ENCODE assay signal across 17 cellular contexts in the genomic region with DNA sequence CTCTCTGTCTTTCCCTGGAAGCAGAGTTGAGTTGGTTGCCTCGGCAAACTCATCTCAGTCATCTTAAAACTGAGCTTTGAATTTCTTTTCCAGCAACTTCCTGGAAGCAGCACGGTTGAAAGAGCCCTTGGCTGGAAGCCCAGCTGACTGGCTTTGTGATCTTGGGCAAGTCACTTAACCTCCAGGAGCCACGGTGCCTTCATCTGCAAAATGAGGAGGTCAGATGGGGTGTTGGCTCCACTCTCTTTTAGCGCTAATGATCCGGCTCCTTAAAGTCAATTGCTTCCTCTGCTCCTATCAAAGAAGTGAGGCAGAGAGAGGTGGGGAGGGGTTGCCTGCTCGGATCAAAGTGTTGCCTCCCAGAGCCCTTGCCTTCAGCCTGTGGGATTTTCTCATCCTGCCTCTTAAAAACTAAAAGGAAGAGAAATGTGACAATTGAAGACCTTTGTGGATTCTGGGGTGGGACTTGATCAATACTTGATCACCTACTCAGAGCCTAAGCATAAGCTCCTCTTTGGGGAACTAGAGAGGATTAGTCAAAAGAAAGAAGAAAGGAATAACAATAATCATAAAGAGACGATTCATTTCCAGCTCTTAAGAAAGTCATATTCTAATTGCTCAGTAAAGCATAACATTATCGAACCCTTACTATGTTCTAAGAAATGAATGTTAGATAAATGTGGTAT.
A peak's percentile ranks its signal among the peaks of the same experiment; 100 is the strongest.
DNase-seq lines count a peak whose midpoint lies in the region; ATAC-seq and TF ChIP-seq lines count a peak whose summit lies in the region.
"Had no signal": no experiment of that assay in that cellular context is flagged by ENCODE, and none has a peak within 500 bp of the region (broad histone marks: within the 10 kb centered on the region; RNA-seq: fewer than 3 reads in every experiment).

No MANE protein-coding gene starts in this region.

- H3K9me3 ChIP-seq in BE2C: peaks cover 2% of the 10 kb centered on the region; the same call in 1 of the 2 replicates
- no peaks in the 10 kb centered on the region for H3K9me3 ChIP-seq in WERI-Rb-1 (ENCODE audit: severe bottlenecking)

- H3K36me3 ChIP-seq in BE2C: no peaks in the 10 kb centered on the region
- no peaks in the 10 kb centered on the region for H3K36me3 ChIP-seq in GM23338 (ENCODE audit: insufficient read depth)
- no peaks in the 10 kb centered on the region for H3K36me3 ChIP-seq in WERI-Rb-1

- peaks cover 49% of the 10 kb centered on the region for H3K4me1 Mint-ChIP-seq in GM23338
- H3K4me1 Mint-ChIP-seq: B cell; CD8-positive, alpha-beta memory T cell; IgD-negative memory B cell had no signal

- DNase-seq in BE2C (peak; percentile 100), GM23338 (ENCODE audit: low spot score) (no peak), WERI-Rb-1 (peak; percentile 60), left colon (no peak), NCI-H345 treated with DMSO at 0.1 percent for 48 hours (lab: John Stamatoyannopoulos, UW; ENCODE audit: unreplicated experiment) (no peak), NCI-H2227 (lab: John Stamatoyannopoulos, UW; ENCODE audit: unreplicated experiment) (no peak), NCI-H2107 (lab: John Stamatoyannopoulos, UW) (no peak)
- DNase-seq in activated CD4-positive, CD25-positive, alpha-beta regulatory T cell treated with anti-CD3 and anti-CD28 coated beads, Interleukin-2, amount 50 U/mL, for 72 hours: no peak
- DNase-seq: C1 segment of cervical spinal cord; CD4-positive, CD25-positive, alpha-beta regulatory T cell; CD8-positive, alpha-beta memory T cell; COR-L47; GM23248; H7 had no signal

- no peaks in the 10 kb centered on the region for H4K20me1 ChIP-seq in GM23338 (replicated peaks; ENCODE audit: insufficient read depth)

- H3K27me3 Mint-ChIP-seq in GM23338 (ENCODE audit: insufficient read depth, low read depth, poor library complexity): peaks cover 5% of the 10 kb centered on the region
- H3K27me3 Mint-ChIP-seq: B cell; CD4-positive, CD25-positive, alpha-beta regulatory T cell had no signal

- H3K4me2 ChIP-seq in GM23338: no peak overlapping the region

- ATAC-seq in GM23338 (no peak), left colon (peak; percentile 60)
- ATAC-seq: HepG2 had no signal

- H3K27ac ChIP-seq in GM23338 (ENCODE audit: low read depth): no peak overlapping the region
- peak overlapping the region; percentile 43 for H3K27ac ChIP-seq in WERI-Rb-1
- H3K27ac ChIP-seq: GM23248 had no signal

- peaks cover 3% of the 10 kb centered on the region; the same call in 1 of the 3 replicates for H3K9me3 Mint-ChIP-seq in GM23338
- H3K9me3 Mint-ChIP-seq: CD4-positive, CD25-positive, alpha-beta regulatory T cell; IgD-negative memory B cell had no signal

- H3K9me2 ChIP-seq in GM23338 (ENCODE audit: insufficient read depth): no peaks in the 10 kb centered on the region

- H3K4me3 ChIP-seq in BE2C (ENCODE audit: low read depth, low read length) (no peak overlapping the region), GM23338 (no peak overlapping the region), WERI-Rb-1 (ENCODE audit: low read depth, low read length) (no peak overlapping the region)
- H3K4me3 ChIP-seq: GM23248 had no signal

- H3K27me3 ChIP-seq in BE2C (no peaks in the 10 kb centered on the region), GM23338 (ENCODE audit: insufficient read depth) (no peaks in the 10 kb centered on the region), WERI-Rb-1 (ENCODE audit: insufficient read depth, low read depth, severe bottlenecking) (no peaks in the 10 kb centered on the region)

- no peak overlapping the region; the same call in 1 of the 2 replicates for H3K27ac Mint-ChIP-seq in GM23338
- H3K27ac Mint-ChIP-seq: B cell; CD8-positive, alpha-beta memory T cell; IgD-negative memory B cell had no signal

- intact Hi-C loops in left colon (cut with DNase I, micrococcal nuclease): no loop called here

- TF ChIP-seq CTCF in BE2C (IDR thresholded peaks at IDR 0.05; ENCODE audit: low read depth, low read length): no peak
- no peak for TF ChIP-seq CTCF in GM23338 (conservative IDR thresholded peaks at IDR 0.05; ENCODE audit: low read depth in 2 of 2)
- TF ChIP-seq CTCF in WERI-Rb-1 (IDR thresholded peaks at IDR 0.05; ENCODE audit: low read depth, low read length): no peak

- H3K4me1 ChIP-seq in BE2C: peaks cover 29% of the 10 kb centered on the region
- peaks cover 38% of the 10 kb centered on the region for H3K4me1 ChIP-seq in GM23338 (ENCODE audit: insufficient read depth)

- no peaks in the 10 kb centered on the region for H3K79me2 ChIP-seq in GM23338 (replicated peaks; ENCODE audit: insufficient read depth)

- H2AFZ ChIP-seq in GM23338: peak overlapping the region; percentile 78
- H2AFZ ChIP-seq: GM23248 had no signal

- H3F3A ChIP-seq in GM23338 (replicated peaks; ENCODE audit: low read depth): peaks cover 6% of the 10 kb centered on the region; the same call in 1 of the 2 replicates

- H3K36me3 Mint-ChIP-seq in GM23338 (ENCODE audit: low read depth): no peaks in the 10 kb centered on the region; the same call in 2 of the 3 replicates
- H3K36me3 Mint-ChIP-seq: CD4-positive, CD25-positive, alpha-beta regulatory T cell had no signal

- no peak overlapping the region for H3K4me3 Mint-ChIP-seq in GM23338
- H3K4me3 Mint-ChIP-seq: B cell; CD4-positive, CD25-positive, alpha-beta regulatory T cell; CD8-positive, alpha-beta memory T cell; IgD-negative memory B cell had no signal

TF ChIP-seq in GM23338, 12 proteins besides CTCF, POLR2A, EP300 and RAD21 (continues in another document):
- no peak for TF ChIP-seq POLR2AphosphoS5 (IDR thresholded peaks at IDR 0.05; ENCODE audit: low read depth)
- no peak for TF ChIP-seq JUNB (IDR thresholded peaks at IDR 0.05; ENCODE audit: unreplicated experiment)
- TF ChIP-seq CREB1 (CRISPR knock-in tag; IDR thresholded peaks at IDR 0.05; ENCODE audit: low read depth): no peak
- TF ChIP-seq NANOG (IDR thresholded peaks at IDR 0.05; ENCODE audit: borderline replicate concordance): no peak
- no peak for TF ChIP-seq EZH2 (IDR thresholded peaks at IDR 0.05; ENCODE audit: low read depth, unreplicated experiment)
- no peak for TF ChIP-seq ZNF114 (CRISPR knock-in tag; IDR thresholded peaks at IDR 0.05)
- TF ChIP-seq ETS1 (IDR thresholded peaks at IDR 0.05): no peak
- TF ChIP-seq EZH2phosphoT487 (IDR thresholded peaks at IDR 0.05; ENCODE audit: unreplicated experiment): no peak
- no peak for TF ChIP-seq REST (IDR thresholded peaks at IDR 0.05; ENCODE audit: unreplicated experiment)
- TF ChIP-seq ZNF331 (CRISPR knock-in tag; IDR thresholded peaks at IDR 0.05; ENCODE audit: low read depth): no peak

Comparison
In these comparisons a context has a peak if more than half of its experiments do, and no peak if none do; other contexts are left out.
1. DNase-seq: peak in BE2C (single experiment) and WERI-Rb-1 (single experiment); none in GM23338 (single experiment), left colon (0 of 2), NCI-H345 treated with DMSO at 0.1 percent for 48 hours (single experiment), NCI-H2227 (single experiment), activated CD4-positive, CD25-positive, alpha-beta regulatory T cell treated with anti-CD3 and anti-CD28 coated beads, Interleukin-2, amount 50 U/mL, for 72 hours (single experiment) and NCI-H2107 (single experiment).